ENCODE assay signal across 1 cellular context in the genomic region with DNA sequence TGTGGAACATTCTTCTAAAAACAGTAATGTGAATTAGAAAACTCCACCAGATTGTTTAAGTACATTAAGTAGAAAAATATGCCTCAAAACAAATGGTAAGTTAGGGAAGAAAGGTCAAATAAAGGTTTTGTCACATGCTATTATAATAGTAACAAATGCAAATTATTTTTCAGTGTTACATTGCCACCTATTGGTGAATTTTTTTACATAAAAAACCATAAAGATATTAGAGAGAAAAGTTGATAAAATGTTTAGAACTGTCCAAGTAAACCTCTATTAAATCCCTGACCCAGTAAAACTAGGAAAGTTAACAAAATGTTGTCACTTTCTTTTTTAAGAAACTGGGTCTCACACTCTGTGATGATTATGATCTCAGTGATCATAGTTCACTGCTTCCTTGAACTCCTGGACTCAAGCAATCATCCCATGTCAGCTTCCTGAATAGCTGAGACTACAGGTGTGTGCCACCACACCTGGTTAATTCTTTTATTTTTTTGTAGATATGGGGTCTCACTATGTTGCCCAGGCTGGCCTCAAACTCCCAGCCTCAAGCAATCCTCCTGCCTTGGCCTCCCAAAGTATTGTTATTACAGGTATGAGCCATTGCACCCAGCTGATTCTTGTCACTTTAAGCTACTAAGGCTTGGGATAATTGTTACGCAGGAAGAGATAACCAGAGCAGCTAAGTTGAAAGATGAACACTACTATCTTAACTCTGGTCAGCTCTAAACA.
TF ChIP-seq lines count a peak whose summit lies in the region.

No MANE protein-coding gene starts in this region.

TF ChIP-seq in A549, 52 proteins besides CTCF, POLR2A, EP300 and RAD21 (continued from another document):
- TF ChIP-seq, protein P1, sequence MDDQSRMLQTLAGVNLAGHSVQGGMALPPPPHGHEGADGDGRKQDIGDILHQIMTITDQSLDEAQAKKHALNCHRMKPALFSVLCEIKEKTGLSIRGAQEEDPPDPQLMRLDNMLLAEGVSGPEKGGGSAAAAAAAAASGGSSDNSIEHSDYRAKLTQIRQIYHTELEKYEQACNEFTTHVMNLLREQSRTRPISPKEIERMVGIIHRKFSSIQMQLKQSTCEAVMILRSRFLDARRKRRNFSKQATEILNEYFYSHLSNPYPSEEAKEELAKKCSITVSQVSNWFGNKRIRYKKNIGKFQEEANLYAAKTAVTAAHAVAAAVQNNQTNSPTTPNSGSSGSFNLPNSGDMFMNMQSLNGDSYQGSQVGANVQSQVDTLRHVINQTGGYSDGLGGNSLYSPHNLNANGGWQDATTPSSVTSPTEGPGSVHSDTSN (IDR thresholded peaks at IDR 0.05): no peak
- TF ChIP-seq KDM1A (IDR thresholded peaks at IDR 0.05; ENCODE audit: low read depth): no peak
- no peak for TF ChIP-seq JUN (IDR thresholded peaks at IDR 0.05)
- no peak for TF ChIP-seq CBX2 (IDR thresholded peaks at IDR 0.05; ENCODE audit: borderline replicate concordance, low read depth)
- TF ChIP-seq EHMT2 (IDR thresholded peaks at IDR 0.05; ENCODE audit: low read depth): no peak
- no peak for TF ChIP-seq RCOR1 (IDR thresholded peaks at IDR 0.05; ENCODE audit: low read depth, low read length)
- no peak for TF ChIP-seq POLR2AphosphoS2 (conservative IDR thresholded peaks at IDR 0.05; ENCODE audit: low read length)
- no peak for TF ChIP-seq HEYL (CRISPR knock-in tag; IDR thresholded peaks at IDR 0.05)
- TF ChIP-seq CHD4 (IDR thresholded peaks at IDR 0.05; ENCODE audit: borderline replicate concordance): no peak
- no peak for TF ChIP-seq CHD2 (IDR thresholded peaks at IDR 0.05; ENCODE audit: low read length, partially characterized antibody)
- no peak for TF ChIP-seq EHF (CRISPR knock-in tag; IDR thresholded peaks at IDR 0.05)
- TF ChIP-seq FOXS1 (CRISPR knock-in tag; IDR thresholded peaks at IDR 0.05): no peak
